ENCODE assay signal across 8 cellular contexts in the genomic region with DNA sequence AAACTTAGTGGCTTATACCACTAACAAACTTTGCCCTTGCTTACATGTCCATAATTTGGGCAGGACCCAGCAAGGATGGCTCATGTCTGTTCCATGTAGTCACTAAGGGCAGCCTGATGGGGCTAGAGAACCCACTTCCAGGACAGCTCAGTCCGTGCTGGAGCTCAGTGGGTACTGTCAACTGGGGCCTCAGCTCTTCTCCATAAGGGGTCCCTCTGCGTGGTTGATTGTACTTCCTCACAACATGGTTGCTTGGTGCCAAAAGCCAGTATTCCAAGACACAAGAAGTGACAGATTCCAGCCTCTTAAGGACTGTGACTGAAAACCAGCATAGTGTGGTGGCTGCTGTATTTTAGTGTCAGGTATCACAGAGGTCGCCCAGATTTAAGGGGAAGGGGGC.
"Had no signal": no experiment of that assay in that cellular context is flagged by ENCODE, and none has a peak within 500 bp of the region (broad histone marks: within the 10 kb centered on the region; RNA-seq: fewer than 3 reads in every experiment).

No MANE protein-coding gene starts in this region.

- ATAC-seq: HCT116, K562 had no signal

- H3K9me3 ChIP-seq: HAP-1 had no signal

- H3K36me3 ChIP-seq: HAP-1 had no signal

- DNase-seq: GM23248, GOT3, H7, HFFc6, IMR-90 had no signal

- H3K4me1 ChIP-seq: HAP-1 had no signal

- H3K4me3 ChIP-seq: GM23248, HAP-1, K562 had no signal

- H3K27ac ChIP-seq: GM23248 had no signal
